In genomic region chr12:42090899-42091298, GRCh38 we compare ENCODE assay signal across 10 cellular contexts. TPM values are rescaled to one million over a fixed set of nuclear protein-coding genes. Genes with fewer than 3 reads are reported as not detected.
DNase-seq lines count a peak whose midpoint lies in the region; ATAC-seq and TF ChIP-seq lines count a peak whose summit lies in the region.
"Had no signal": no experiment of that assay in that cellular context is flagged by ENCODE, and none has a peak within 500 bp of the region (broad histone marks: within the 10 kb centered on the region; RNA-seq: fewer than 3 reads in every experiment).

No MANE protein-coding gene starts in this region.

- no peaks in the 10 kb centered on the region for H3K27me3 ChIP-seq in mammary epithelial cell (ENCODE audit: insufficient read depth, low read length)
- H3K27me3 ChIP-seq: vagina had no signal

- peaks cover 17% of the 10 kb centered on the region for H3K79me2 ChIP-seq in mammary epithelial cell (ENCODE audit: insufficient read depth, low read length)

- H3K4me3 ChIP-seq in AG04449 (ENCODE audit: low read depth, low read length) (no peak overlapping the region), mammary epithelial cell (replicated peaks in 1 of 3; ENCODE audit: insufficient read depth in 1 of 3, low read depth in 2 of 3, low read length in 3 of 3) (no peak overlapping the region)
- H3K4me3 ChIP-seq: vagina had no signal

- intact Hi-C loops in mammary epithelial cell (cut with micrococcal nuclease), result no loop called here

- H3K9me3 ChIP-seq in mammary epithelial cell (replicated peaks; ENCODE audit: insufficient read depth, low read length), result no peaks in the 10 kb centered on the region
- H3K9me3 ChIP-seq: vagina had no signal

- H4K20me1 ChIP-seq in mammary epithelial cell (ENCODE audit: insufficient read depth, low read length), result no peaks in the 10 kb centered on the region

- H2AFZ ChIP-seq in mammary epithelial cell (ENCODE audit: low read depth, low read length), result no peak overlapping the region

- BruUV-seq in mammary epithelial cell (replicated peaks; lab: Mats Ljungman, UMichigan), result no TSS peak

- TF ChIP-seq CTCF in AG04449 (IDR thresholded peaks at IDR 0.05; ENCODE audit: insufficient read depth, low read length, missing control alignments), result no peak
- no peak for TF ChIP-seq CTCF in mammary epithelial cell (conservative IDR thresholded peaks at IDR 0.05 in 1 of 2, IDR thresholded peaks at IDR 0.05 in 1 of 2; ENCODE audit: extremely low read depth in 1 of 2, insufficient read depth in 1 of 2, low read depth in 1 of 2, low read length in 2 of 2)

- peaks cover 21% of the 10 kb centered on the region for H3K4me1 ChIP-seq in mammary epithelial cell (ENCODE audit: insufficient read depth, low read length)
- H3K4me1 ChIP-seq: vagina had no signal

- POLR2A ChIA-PET in AG04449 (lab: Yijun Ruan, JAX), result no interaction called here

- peak; percentile 21 for DNase-seq in AG04449 (ENCODE audit: low read depth, low spot score)
- peak; percentile 40 for DNase-seq in HS-5 (ENCODE audit: low read depth)
- DNase-seq in mammary epithelial cell, result peak; percentile 12
- DNase-seq in iris pigment epithelial cell (ENCODE audit: low read depth), result peak; percentile 83
- no peak for DNase-seq in H4 (ENCODE audit: low spot score)
- DNase-seq in HT-29 (ENCODE audit: low spot score), result no peak
- no peak for DNase-seq in NCI-H748 (lab: John Stamatoyannopoulos, UW; ENCODE audit: unreplicated experiment)
- DNase-seq: activated CD4-positive, alpha-beta memory T cell treated with anti-CD3 and anti-CD28 coated beads for 36 hours had no signal

- H3K4me2 ChIP-seq in mammary epithelial cell (ENCODE audit: insufficient read depth, low read depth, low read length), result peak overlapping the region; percentile 24

- no peak overlapping the region for H3K27ac ChIP-seq in mammary epithelial cell (ENCODE audit: insufficient read depth, low read depth, low read length)
- H3K27ac ChIP-seq: vagina had no signal

- no peak overlapping the region for H3K9ac ChIP-seq in mammary epithelial cell (ENCODE audit: insufficient read depth, low read length)

- in situ Hi-C loops in mammary epithelial cell (cut with MboI; ENCODE audit: low sequenced_read_pairs in 2 of 2), result no loop called here

- dilution Hi-C loops in mammary epithelial cell (cut with HindIII; ENCODE audit: low sequenced_read_pairs), result no loop called here

- peaks cover 6% of the 10 kb centered on the region for H3K36me3 ChIP-seq in mammary epithelial cell (ENCODE audit: insufficient read depth, low read length)

- CTCF ChIA-PET in AG04449 (lab: Yijun Ruan, JAX), result interaction anchor here (1.4 to 1.8 kb wide), 2 partner anchors 67 to 281 kb away, joined by 4 to 5 read pairs; no protein-coding TSS in a partner anchor
- CTCF ChIA-PET in mammary epithelial cell (lab: Charles Lee; ENCODE audit: low non-redundant PET), result no interaction called here

- no peak for ATAC-seq in HG02840 (IDR thresholded peaks at IDR 0.05; ENCODE audit: low FRiP score, unreplicated experiment)

RNA-seq across cellular contexts. Expression of gene GXYLT1, which starts 53.8 kb away (rescaled TPM):
- total RNA-seq in mammary epithelial cell, result 10 to 100 TPM; 14.2 to 15.2 TPM
- polyA plus RNA-seq in mammary epithelial cell, result 6.5 TPM
- polyA minus RNA-seq in mammary epithelial cell, result 5.6 TPM
- 20.2 and 22.3 TPM in 2 replicates for total RNA-seq in H4 (2014; rRNA removed; shearing (Covaris generic))
- total RNA-seq in HT-29 (2014; rRNA removed; shearing (Covaris generic)), result 4.6 and 6.3 TPM in 2 replicates

Comparison
In these comparisons a context has a peak if more than half of its experiments do, and no peak if none do; other contexts are left out.
1. DNase-seq: peak in AG04449 (single experiment), HS-5 (single experiment), mammary epithelial cell (single experiment) and iris pigment epithelial cell (single experiment); none in H4 (single experiment), HT-29 (single experiment) and NCI-H748 (single experiment).